Comparison of ENCODE assay signal across 1 cellular context in the genomic region with DNA sequence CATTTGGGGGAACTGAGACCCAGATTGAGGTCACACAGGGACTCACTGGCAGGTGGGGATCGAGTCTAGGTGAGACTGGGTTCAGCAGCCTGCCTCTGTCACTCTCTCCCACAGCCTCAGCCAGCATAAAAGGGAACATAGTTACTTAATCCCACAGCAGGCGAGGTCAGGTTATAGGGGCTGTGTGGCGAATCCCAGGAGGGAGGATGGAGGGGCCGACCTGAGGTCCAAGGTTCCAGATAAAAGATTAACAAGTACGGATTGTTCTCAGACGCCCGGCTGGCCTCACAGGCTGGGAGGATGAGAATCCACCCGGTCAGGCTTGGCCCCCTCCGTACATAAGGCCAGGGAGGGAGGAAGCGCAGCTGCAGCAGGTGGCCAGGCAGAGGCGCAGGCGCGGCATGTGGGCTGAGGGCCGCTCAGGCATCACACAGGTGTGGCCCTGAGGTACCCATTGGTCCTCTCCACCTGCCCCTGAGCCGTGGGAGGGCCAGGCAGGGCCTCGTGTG.
TF ChIP-seq lines count a peak whose summit lies in the region.

No MANE protein-coding gene starts in this region.

TF ChIP-seq in GM12878, 131 proteins besides CTCF, POLR2A, EP300 and RAD21 (continued from another document):
- TF ChIP-seq, protein P1, sequence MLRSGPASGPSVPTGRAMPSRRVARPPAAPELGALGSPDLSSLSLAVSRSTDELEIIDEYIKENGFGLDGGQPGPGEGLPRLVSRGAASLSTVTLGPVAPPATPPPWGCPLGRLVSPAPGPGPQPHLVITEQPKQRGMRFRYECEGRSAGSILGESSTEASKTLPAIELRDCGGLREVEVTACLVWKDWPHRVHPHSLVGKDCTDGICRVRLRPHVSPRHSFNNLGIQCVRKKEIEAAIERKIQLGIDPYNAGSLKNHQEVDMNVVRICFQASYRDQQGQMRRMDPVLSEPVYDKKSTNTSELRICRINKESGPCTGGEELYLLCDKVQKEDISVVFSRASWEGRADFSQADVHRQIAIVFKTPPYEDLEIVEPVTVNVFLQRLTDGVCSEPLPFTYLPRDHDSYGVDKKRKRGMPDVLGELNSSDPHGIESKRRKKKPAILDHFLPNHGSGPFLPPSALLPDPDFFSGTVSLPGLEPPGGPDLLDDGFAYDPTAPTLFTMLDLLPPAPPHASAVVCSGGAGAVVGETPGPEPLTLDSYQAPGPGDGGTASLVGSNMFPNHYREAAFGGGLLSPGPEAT (IDR thresholded peaks at IDR 0.05; ENCODE audit: low read depth) = no peak
- TF ChIP-seq CBX3 (IDR thresholded peaks at IDR 0.05; ENCODE audit: borderline replicate concordance, low read depth) = no peak
- TF ChIP-seq KAT2A (conservative IDR thresholded peaks at IDR 0.05; ENCODE audit: control insufficient read depth, low read depth, low read length) = no peak
- TF ChIP-seq RCOR1 (conservative IDR thresholded peaks at IDR 0.05; ENCODE audit: low read depth, low read length) = no peak
- TF ChIP-seq POU2F2 (IDR thresholded peaks at IDR 0.05; ENCODE audit: borderline replicate concordance, low read depth, low read length) = no peak
- TF ChIP-seq, protein P2, sequence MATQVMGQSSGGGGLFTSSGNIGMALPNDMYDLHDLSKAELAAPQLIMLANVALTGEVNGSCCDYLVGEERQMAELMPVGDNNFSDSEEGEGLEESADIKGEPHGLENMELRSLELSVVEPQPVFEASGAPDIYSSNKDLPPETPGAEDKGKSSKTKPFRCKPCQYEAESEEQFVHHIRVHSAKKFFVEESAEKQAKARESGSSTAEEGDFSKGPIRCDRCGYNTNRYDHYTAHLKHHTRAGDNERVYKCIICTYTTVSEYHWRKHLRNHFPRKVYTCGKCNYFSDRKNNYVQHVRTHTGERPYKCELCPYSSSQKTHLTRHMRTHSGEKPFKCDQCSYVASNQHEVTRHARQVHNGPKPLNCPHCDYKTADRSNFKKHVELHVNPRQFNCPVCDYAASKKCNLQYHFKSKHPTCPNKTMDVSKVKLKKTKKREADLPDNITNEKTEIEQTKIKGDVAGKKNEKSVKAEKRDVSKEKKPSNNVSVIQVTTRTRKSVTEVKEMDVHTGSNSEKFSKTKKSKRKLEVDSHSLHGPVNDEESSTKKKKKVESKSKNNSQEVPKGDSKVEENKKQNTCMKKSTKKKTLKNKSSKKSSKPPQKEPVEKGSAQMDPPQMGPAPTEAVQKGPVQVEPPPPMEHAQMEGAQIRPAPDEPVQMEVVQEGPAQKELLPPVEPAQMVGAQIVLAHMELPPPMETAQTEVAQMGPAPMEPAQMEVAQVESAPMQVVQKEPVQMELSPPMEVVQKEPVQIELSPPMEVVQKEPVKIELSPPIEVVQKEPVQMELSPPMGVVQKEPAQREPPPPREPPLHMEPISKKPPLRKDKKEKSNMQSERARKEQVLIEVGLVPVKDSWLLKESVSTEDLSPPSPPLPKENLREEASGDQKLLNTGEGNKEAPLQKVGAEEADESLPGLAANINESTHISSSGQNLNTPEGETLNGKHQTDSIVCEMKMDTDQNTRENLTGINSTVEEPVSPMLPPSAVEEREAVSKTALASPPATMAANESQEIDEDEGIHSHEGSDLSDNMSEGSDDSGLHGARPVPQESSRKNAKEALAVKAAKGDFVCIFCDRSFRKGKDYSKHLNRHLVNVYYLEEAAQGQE (IDR thresholded peaks at IDR 0.05; ENCODE audit: low read depth, low read length) = no peak
- no peak for TF ChIP-seq CUX1 (IDR thresholded peaks at IDR 0.05; ENCODE audit: insufficient replicate concordance, low read depth, low read length)
- no peak for TF ChIP-seq BMI1 (IDR thresholded peaks at IDR 0.05; ENCODE audit: borderline replicate concordance)
- no peak for TF ChIP-seq CBFB (IDR thresholded peaks at IDR 0.05; ENCODE audit: low read depth)
- TF ChIP-seq MYC (IDR thresholded peaks at IDR 0.05; ENCODE audit: insufficient read depth, insufficient read length, insufficient replicate concordance, low read length, severe bottlenecking) = no peak
- TF ChIP-seq, protein P3, sequence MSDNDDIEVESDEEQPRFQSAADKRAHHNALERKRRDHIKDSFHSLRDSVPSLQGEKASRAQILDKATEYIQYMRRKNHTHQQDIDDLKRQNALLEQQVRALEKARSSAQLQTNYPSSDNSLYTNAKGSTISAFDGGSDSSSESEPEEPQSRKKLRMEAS (IDR thresholded peaks at IDR 0.05; ENCODE audit: low read depth, low read length) = peak; percentile 48; the same call in 1 of the 2 replicates
- TF ChIP-seq YBX1 (IDR thresholded peaks at IDR 0.05) = no peak
- no peak for TF ChIP-seq RUNX3 (IDR thresholded peaks at IDR 0.05; ENCODE audit: low read length)
- TF ChIP-seq CHD2 (IDR thresholded peaks at IDR 0.05; ENCODE audit: borderline replicate concordance, low read depth, low read length) = no peak
- TF ChIP-seq SREBF1 (IDR thresholded peaks at IDR 0.05; ENCODE audit: low read length) = no peak
- TF ChIP-seq NFXL1 (IDR thresholded peaks at IDR 0.05; ENCODE audit: borderline replicate concordance) = no peak
- TF ChIP-seq KDM1A (IDR thresholded peaks at IDR 0.05; ENCODE audit: borderline replicate concordance) = no peak
- TF ChIP-seq ESRRA (IDR thresholded peaks at IDR 0.05; ENCODE audit: low read length) = no peak
- TF ChIP-seq ZZZ3 (IDR thresholded peaks at IDR 0.05; ENCODE audit: control insufficient read depth, insufficient read length, low read depth) = no peak
- TF ChIP-seq ZNF622 (IDR thresholded peaks at IDR 0.05) = no peak
- 0 out of 2 replicates have a peak, but pooled peaks have one; percentile 45 for TF ChIP-seq HDGF (IDR thresholded peaks at IDR 0.05)
- no peak for TF ChIP-seq SUPT20H (IDR thresholded peaks at IDR 0.05; ENCODE audit: borderline replicate concordance, control insufficient read depth, low read depth, low read length)
- no peak for TF ChIP-seq SRF (IDR thresholded peaks at IDR 0.05; ENCODE audit: low read depth in 2 of 2, low read length in 2 of 2)
- no peak for TF ChIP-seq PAX5 (IDR thresholded peaks at IDR 0.05; ENCODE audit: borderline replicate concordance, low read depth, low read length)
- TF ChIP-seq ETV6 (conservative IDR thresholded peaks at IDR 0.05 in 1 of 2, IDR thresholded peaks at IDR 0.05 in 1 of 2; ENCODE audit: borderline replicate concordance in 1 of 2, low read depth in 1 of 2) = no peak
- TF ChIP-seq SMAD5 (IDR thresholded peaks at IDR 0.05; ENCODE audit: low read depth) = no peak
- TF ChIP-seq LARP7 (IDR thresholded peaks at IDR 0.05) = no peak
- TF ChIP-seq CEBPZ (IDR thresholded peaks at IDR 0.05; ENCODE audit: low read depth, low read length) = no peak
- TF ChIP-seq TARDBP (IDR thresholded peaks at IDR 0.05; ENCODE audit: borderline replicate concordance) = no peak
- no peak for TF ChIP-seq HDAC6 (IDR thresholded peaks at IDR 0.05; ENCODE audit: unreplicated experiment)
- TF ChIP-seq FOXM1 (IDR thresholded peaks at IDR 0.05; ENCODE audit: low read depth, low read length) = no peak
- no peak for TF ChIP-seq EGR1 (IDR thresholded peaks at IDR 0.05; ENCODE audit: borderline replicate concordance in 1 of 2, low read depth in 2 of 2, low read length in 2 of 2)
- TF ChIP-seq NR2F1 (conservative IDR thresholded peaks at IDR 0.05) = no peak
- no peak for TF ChIP-seq CEBPB (IDR thresholded peaks at IDR 0.05; ENCODE audit: borderline replicate concordance in 1 of 2, low read depth in 2 of 2, low read length in 2 of 2)
- TF ChIP-seq SMC3 (IDR thresholded peaks at IDR 0.05; ENCODE audit: borderline replicate concordance, low read length) = peak; percentile 22; the same call in 1 of the 2 replicates
- TF ChIP-seq, protein P4, sequence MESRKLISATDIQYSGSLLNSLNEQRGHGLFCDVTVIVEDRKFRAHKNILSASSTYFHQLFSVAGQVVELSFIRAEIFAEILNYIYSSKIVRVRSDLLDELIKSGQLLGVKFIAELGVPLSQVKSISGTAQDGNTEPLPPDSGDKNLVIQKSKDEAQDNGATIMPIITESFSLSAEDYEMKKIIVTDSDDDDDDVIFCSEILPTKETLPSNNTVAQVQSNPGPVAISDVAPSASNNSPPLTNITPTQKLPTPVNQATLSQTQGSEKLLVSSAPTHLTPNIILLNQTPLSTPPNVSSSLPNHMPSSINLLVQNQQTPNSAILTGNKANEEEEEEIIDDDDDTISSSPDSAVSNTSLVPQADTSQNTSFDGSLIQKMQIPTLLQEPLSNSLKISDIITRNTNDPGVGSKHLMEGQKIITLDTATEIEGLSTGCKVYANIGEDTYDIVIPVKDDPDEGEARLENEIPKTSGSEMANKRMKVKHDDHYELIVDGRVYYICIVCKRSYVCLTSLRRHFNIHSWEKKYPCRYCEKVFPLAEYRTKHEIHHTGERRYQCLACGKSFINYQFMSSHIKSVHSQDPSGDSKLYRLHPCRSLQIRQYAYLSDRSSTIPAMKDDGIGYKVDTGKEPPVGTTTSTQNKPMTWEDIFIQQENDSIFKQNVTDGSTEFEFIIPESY (IDR thresholded peaks at IDR 0.05) = no peak
- no peak for TF ChIP-seq ZNF24 (IDR thresholded peaks at IDR 0.05)
- no peak for TF ChIP-seq SIX5 (IDR thresholded peaks at IDR 0.05; ENCODE audit: low read depth, low read length, severe bottlenecking)
TF ChIP-seq in GM12878: peak in this region for 13.
